In the genomic region with DNA sequence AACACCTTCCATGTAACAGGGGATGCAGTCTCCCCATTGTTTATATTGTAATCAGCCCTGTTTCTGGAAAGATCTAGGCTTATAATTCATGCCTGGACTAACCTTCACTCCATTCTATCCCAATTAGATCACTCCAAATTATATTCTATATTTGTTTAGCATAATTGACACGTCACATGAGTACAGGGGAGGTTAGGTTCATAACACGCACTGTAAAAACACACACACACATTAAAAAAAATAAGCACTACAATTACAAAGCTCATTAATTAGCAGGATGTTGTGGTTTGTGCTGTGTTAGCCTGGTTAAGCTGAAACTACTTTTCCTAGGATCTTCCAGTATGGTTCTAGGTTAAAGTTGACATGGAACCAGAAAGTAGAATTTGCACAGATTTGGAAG, we compare ENCODE assay signal across 18 cellular contexts.
DNase-seq lines count a peak whose midpoint lies in the region; ATAC-seq and TF ChIP-seq lines count a peak whose summit lies in the region.
"Had no signal": no experiment of that assay in that cellular context is flagged by ENCODE, and none has a peak within 500 bp of the region (broad histone marks: within the 10 kb centered on the region; RNA-seq: fewer than 3 reads in every experiment).

No MANE protein-coding gene starts in this region.

- DNase-seq in activated naive CD8-positive, alpha-beta T cell treated with anti-CD3 and anti-CD28 coated beads for 36 hours: no peak
- no peak for DNase-seq in HEK293T (ENCODE audit: extremely low spot score)
- DNase-seq in nephron progenitor cell: no peak
- DNase-seq in activated gamma-delta T cell treated with Interleukin-2 at 50 U/mL for 16 hours: no peak
- DNase-seq in SJCRH30: no peak
- DNase-seq: DMS79, GOT3, NCI-H187, NCI-H774, Peyer's patch had no signal

- H3K4me3 Mint-ChIP-seq in activated naive CD8-positive, alpha-beta T cell: peak overlapping the region; percentile 17
- no peak overlapping the region for H3K4me3 Mint-ChIP-seq in activated naive CD8-positive, alpha-beta T cell treated with anti-CD3 and anti-CD28 coated beads for 36 hours
- H3K4me3 Mint-ChIP-seq in brain (no peak overlapping the region), nephron progenitor cell (no peak overlapping the region)
- H3K4me3 Mint-ChIP-seq: B cell, CD14-positive monocyte, IgD-negative memory B cell had no signal

- POLR2A ChIA-PET in HEK293T (lab: Yijun Ruan, JAX): no interaction called here

- peaks cover 4% of the 10 kb centered on the region for H3K36me3 Mint-ChIP-seq in activated naive CD8-positive, alpha-beta T cell
- peaks cover 18% of the 10 kb centered on the region for H3K36me3 Mint-ChIP-seq in activated naive CD8-positive, alpha-beta T cell treated with anti-CD3 and anti-CD28 coated beads for 36 hours
- H3K36me3 Mint-ChIP-seq in brain: peaks cover 14% of the 10 kb centered on the region
- H3K36me3 Mint-ChIP-seq in nephron progenitor cell (ENCODE audit: low read depth): peaks cover 39% of the 10 kb centered on the region
- H3K36me3 Mint-ChIP-seq: CD14-positive monocyte, IgD-negative memory B cell had no signal

- no peak overlapping the region for H3K27ac Mint-ChIP-seq in activated naive CD8-positive, alpha-beta T cell
- no peak overlapping the region for H3K27ac Mint-ChIP-seq in activated naive CD8-positive, alpha-beta T cell treated with anti-CD3 and anti-CD28 coated beads for 36 hours
- H3K27ac Mint-ChIP-seq in brain (peak overlapping the region in 3 of 5 experiments; percentile 1 to 40 (median 5)), nephron progenitor cell (peak overlapping the region; percentile 80)
- H3K27ac Mint-ChIP-seq: B cell, CD14-positive monocyte, IgD-negative memory B cell had no signal

- no peaks in the 10 kb centered on the region for H3K9me3 Mint-ChIP-seq in activated naive CD8-positive, alpha-beta T cell (ENCODE audit: low read depth)
- H3K9me3 Mint-ChIP-seq in activated naive CD8-positive, alpha-beta T cell treated with anti-CD3 and anti-CD28 coated beads for 36 hours: peaks cover 4% of the 10 kb centered on the region
- peaks cover 0 to 6% (median 0%) of the 10 kb centered on the region in 5 experiments for H3K9me3 Mint-ChIP-seq in brain
- H3K9me3 Mint-ChIP-seq in nephron progenitor cell: no peaks in the 10 kb centered on the region
- H3K9me3 Mint-ChIP-seq: CD14-positive monocyte, IgD-negative memory B cell had no signal

- H3K9me3 ChIP-seq in SJCRH30 (replicated peaks): no peaks in the 10 kb centered on the region; the same call in 1 of the 2 replicates
- H3K9me3 ChIP-seq: Peyer's patch had no signal

- no peak overlapping the region for H3K27ac ChIP-seq in SJCRH30
- H3K27ac ChIP-seq: Peyer's patch had no signal

- H3K27me3 Mint-ChIP-seq in activated naive CD8-positive, alpha-beta T cell: no peaks in the 10 kb centered on the region
- H3K27me3 Mint-ChIP-seq in activated naive CD8-positive, alpha-beta T cell treated with anti-CD3 and anti-CD28 coated beads for 36 hours: no peaks in the 10 kb centered on the region
- H3K27me3 Mint-ChIP-seq in brain (no peaks in the 10 kb centered on the region), nephron progenitor cell (ENCODE audit: low read depth, poor library complexity) (no peaks in the 10 kb centered on the region)

- CTCF ChIA-PET in HEK293T (lab: Yijun Ruan, JAX): no interaction called here

- no peak overlapping the region for H3K4me3 ChIP-seq in SJCRH30
- H3K4me3 ChIP-seq: GM12878, Peyer's patch had no signal

- no peaks in the 10 kb centered on the region for H3K36me3 ChIP-seq in SJCRH30
- H3K36me3 ChIP-seq: Peyer's patch had no signal

- no peak for ATAC-seq in GM21447 (IDR thresholded peaks at IDR 0.05; ENCODE audit: unreplicated experiment)
- ATAC-seq: GM12878, HCT116 had no signal

- H3K4me1 ChIP-seq in SJCRH30: no peaks in the 10 kb centered on the region
- H3K4me1 ChIP-seq: Peyer's patch had no signal

- H3K4me1 Mint-ChIP-seq in activated naive CD8-positive, alpha-beta T cell (ENCODE audit: low read depth): peaks cover 74% of the 10 kb centered on the region
- H3K4me1 Mint-ChIP-seq in activated naive CD8-positive, alpha-beta T cell treated with anti-CD3 and anti-CD28 coated beads for 36 hours: peaks cover 29% of the 10 kb centered on the region
- H3K4me1 Mint-ChIP-seq in brain: peaks cover 37% of the 10 kb centered on the region
- H3K4me1 Mint-ChIP-seq in nephron progenitor cell: peaks cover 54% of the 10 kb centered on the region
- H3K4me1 Mint-ChIP-seq: B cell had no signal

- TF ChIP-seq CTCF in brain (conservative IDR thresholded peaks at IDR 0.05): no peak
- no peak for TF ChIP-seq CTCF in nephron progenitor cell (IDR thresholded peaks at IDR 0.05)

- H3K27me3 ChIP-seq in SJCRH30: no peaks in the 10 kb centered on the region
- H3K27me3 ChIP-seq: Peyer's patch had no signal

TF ChIP-seq in HEK293T, 16 proteins besides CTCF, POLR2A, EP300 and RAD21:
- TF ChIP-seq, protein P1, sequence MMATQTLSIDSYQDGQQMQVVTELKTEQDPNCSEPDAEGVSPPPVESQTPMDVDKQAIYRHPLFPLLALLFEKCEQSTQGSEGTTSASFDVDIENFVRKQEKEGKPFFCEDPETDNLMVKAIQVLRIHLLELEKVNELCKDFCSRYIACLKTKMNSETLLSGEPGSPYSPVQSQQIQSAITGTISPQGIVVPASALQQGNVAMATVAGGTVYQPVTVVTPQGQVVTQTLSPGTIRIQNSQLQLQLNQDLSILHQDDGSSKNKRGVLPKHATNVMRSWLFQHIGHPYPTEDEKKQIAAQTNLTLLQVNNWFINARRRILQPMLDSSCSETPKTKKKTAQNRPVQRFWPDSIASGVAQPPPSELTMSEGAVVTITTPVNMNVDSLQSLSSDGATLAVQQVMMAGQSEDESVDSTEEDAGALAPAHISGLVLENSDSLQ (IDR thresholded peaks at IDR 0.05): peak; percentile 50; the same call in 1 of the 2 replicates
- no peak for TF ChIP-seq ELF4 (IDR thresholded peaks at IDR 0.05)

Comparison
In these comparisons a context has a peak if more than half of its experiments do, and no peak if none do; other contexts are left out.
1. H3K27ac Mint-ChIP-seq: peak in brain (3 of 5) and nephron progenitor cell (single experiment); none in activated naive CD8-positive, alpha-beta T cell (single experiment) and activated naive CD8-positive, alpha-beta T cell treated with anti-CD3 and anti-CD28 coated beads for 36 hours (single experiment).